Comparison of ENCODE assay signal across 17 cellular contexts in genomic region chr22:45312415-45312814, GRCh38. TPM values are rescaled to one million over a fixed set of nuclear protein-coding genes. Genes with fewer than 3 reads are reported as not detected.
DNase-seq lines count a peak whose midpoint lies in the region; ATAC-seq and TF ChIP-seq lines count a peak whose summit lies in the region.
"Had no signal": no experiment of that assay in that cellular context is flagged by ENCODE, and none has a peak within 500 bp of the region (broad histone marks: within the 10 kb centered on the region; RNA-seq: fewer than 3 reads in every experiment).

No MANE protein-coding gene starts in this region.

- TF ChIP-seq CTCF in hepatocyte (IDR thresholded peaks at IDR 0.05; ENCODE audit: poor library complexity) (no peak), prostate gland (IDR thresholded peaks at IDR 0.05) (no peak), chondrocyte (IDR thresholded peaks at IDR 0.05) (no peak)

- DNase-seq in CD4-positive, CD25-positive, alpha-beta regulatory T cell: no peak
- DNase-seq in hepatocyte (ENCODE audit: low spot score) (no peak), prostate gland (ENCODE audit: low spot score) (no peak), chondrocyte (ENCODE audit: low spot score) (no peak)
- DNase-seq: ACHN, DMS153, EL, MV-4-11, NCI-H1417 treated with DMSO at 0.1 percent for 48 hours, NCI-H2029, NCI-H510A treated with DMSO at 0.1 percent for 48 hours, Peyer's patch, SHP77 had no signal

- H3K79me2 ChIP-seq in hepatocyte: peaks cover 72% of the 10 kb centered on the region

- WGBS in hepatocyte (ENCODE audit: low lambda C conversion rate, missing lambda C conversion rate): 91% methylated on average over 8 of the region's 8 CpGs
- WGBS in prostate gland: 87% methylated on average over 8 of the region's 8 CpGs

- peaks cover 8 to 78% (median 55%) of the 10 kb centered on the region in 4 donors for H3K4me1 Mint-ChIP-seq in CD4-positive, CD25-positive, alpha-beta regulatory T cell
- H3K4me1 Mint-ChIP-seq in chondrocyte (ENCODE audit: low read depth): peaks cover 31% of the 10 kb centered on the region

- no peaks in the 10 kb centered on the region for H3K9me3 Mint-ChIP-seq in CD4-positive, CD25-positive, alpha-beta regulatory T cell
- H3K9me3 Mint-ChIP-seq in chondrocyte (ENCODE audit: low read depth): no peaks in the 10 kb centered on the region
- H3K9me3 Mint-ChIP-seq: IgD-negative memory B cell had no signal

- H4K20me1 ChIP-seq in hepatocyte (ENCODE audit: insufficient read depth, poor library complexity, severe bottlenecking): no peaks in the 10 kb centered on the region

- no peak overlapping the region for H3K9ac ChIP-seq in HUES48 (ENCODE audit: low read depth, low read length)

- H3K27me3 Mint-ChIP-seq in CD4-positive, CD25-positive, alpha-beta regulatory T cell: peaks cover 5% of the 10 kb centered on the region
- H3K27me3 Mint-ChIP-seq in chondrocyte (ENCODE audit: low read depth): no peaks in the 10 kb centered on the region
- H3K27me3 Mint-ChIP-seq: IgD-negative memory B cell had no signal

- H2AFZ ChIP-seq in hepatocyte: no peak overlapping the region

- TF ChIP-seq POLR2A in prostate gland (IDR thresholded peaks at IDR 0.05): no peak

- peaks cover 11% of the 10 kb centered on the region for H3K36me3 Mint-ChIP-seq in CD4-positive, CD25-positive, alpha-beta regulatory T cell
- peaks cover 1% of the 10 kb centered on the region for H3K36me3 Mint-ChIP-seq in chondrocyte (ENCODE audit: low read depth)

- H3K36me3 ChIP-seq in CD4-positive, CD25-positive, alpha-beta regulatory T cell (ENCODE audit: control insufficient read depth, insufficient read depth, low read length): peaks cover 5% of the 10 kb centered on the region
- H3K36me3 ChIP-seq in HUES48 (ENCODE audit: control insufficient read depth, insufficient read depth, low read length) (no peaks in the 10 kb centered on the region; the same call in 1 of the 2 replicates), hepatocyte (replicated peaks; ENCODE audit: insufficient read depth, low read depth) (no peaks in the 10 kb centered on the region), prostate gland (no peaks in the 10 kb centered on the region)
- H3K36me3 ChIP-seq: Peyer's patch had no signal

- intact Hi-C loops in prostate gland (cut with DNase I): no loop called here

- no peaks in the 10 kb centered on the region for H3K27me3 ChIP-seq in CD4-positive, CD25-positive, alpha-beta regulatory T cell (ENCODE audit: control insufficient read depth, insufficient read depth, low read length)
- no peaks in the 10 kb centered on the region for H3K27me3 ChIP-seq in HUES48 (ENCODE audit: control insufficient read depth, insufficient read depth, low read length)
- H3K27me3 ChIP-seq in hepatocyte: no peaks in the 10 kb centered on the region
- no peaks in the 10 kb centered on the region for H3K27me3 ChIP-seq in prostate gland (replicated peaks; ENCODE audit: insufficient read depth)
- H3K27me3 ChIP-seq: Peyer's patch had no signal

- no peak overlapping the region for H3K4me3 ChIP-seq in CD4-positive, CD25-positive, alpha-beta regulatory T cell (ENCODE audit: low read depth, low read length)
- no peak overlapping the region for H3K4me3 ChIP-seq in HUES48 (ENCODE audit: low read depth, low read length)
- H3K4me3 ChIP-seq in hepatocyte: no peak overlapping the region
- peak overlapping the region in 1 of 2 donors; percentile 0 for H3K4me3 ChIP-seq in prostate gland
- H3K4me3 ChIP-seq: Peyer's patch had no signal

- H3K9me3 ChIP-seq in CD4-positive, CD25-positive, alpha-beta regulatory T cell (ENCODE audit: control insufficient read depth in 2 of 2, low read length in 2 of 2): no peaks in the 10 kb centered on the region
- H3K9me3 ChIP-seq in HUES48 (ENCODE audit: control insufficient read depth, insufficient read depth, low read length) (no peaks in the 10 kb centered on the region), hepatocyte (ENCODE audit: low read depth) (no peaks in the 10 kb centered on the region), prostate gland (no peaks in the 10 kb centered on the region)
- H3K9me3 ChIP-seq: Peyer's patch had no signal

- no peaks in the 10 kb centered on the region for H3K9me2 ChIP-seq in hepatocyte (replicated peaks; ENCODE audit: insufficient read depth)

- H3K4me1 ChIP-seq in CD4-positive, CD25-positive, alpha-beta regulatory T cell (ENCODE audit: control insufficient read depth, insufficient read depth, low read length, poor library complexity, severe bottlenecking): peaks cover 82% of the 10 kb centered on the region
- H3K4me1 ChIP-seq in HUES48 (ENCODE audit: control insufficient read depth, insufficient read depth, low read length) (peaks cover 11% of the 10 kb centered on the region), hepatocyte (ENCODE audit: insufficient read depth) (peaks cover 36% of the 10 kb centered on the region), prostate gland (replicated peaks) (peaks cover 15% of the 10 kb centered on the region)

- peak overlapping the region in 2 of 3 donors; percentile 98 to 99 for H3K27ac Mint-ChIP-seq in CD4-positive, CD25-positive, alpha-beta regulatory T cell
- no peak overlapping the region for H3K27ac Mint-ChIP-seq in chondrocyte (ENCODE audit: unreplicated experiment)

- ATAC-seq in CD4-positive, CD25-positive, alpha-beta regulatory T cell (ENCODE audit: low read depth in 2 of 2): no peak
- ATAC-seq in HG02610 (IDR thresholded peaks at IDR 0.05; ENCODE audit: unreplicated experiment): no peak
- ATAC-seq in GM19328 (IDR thresholded peaks at IDR 0.05; ENCODE audit: unreplicated experiment): no peak

- no peak overlapping the region for H3K27ac ChIP-seq in CD4-positive, CD25-positive, alpha-beta regulatory T cell (ENCODE audit: insufficient read depth, low read length, poor library complexity, severe bottlenecking)
- peak overlapping the region; percentile 2 for H3K27ac ChIP-seq in HUES48 (ENCODE audit: low read depth, low read length)
- peak overlapping the region; percentile 86 for H3K27ac ChIP-seq in hepatocyte
- peak overlapping the region; percentile 51 to 87 for H3K27ac ChIP-seq in prostate gland
- H3K27ac ChIP-seq: Peyer's patch had no signal

- peak overlapping the region; percentile 27 to 96 (median 92) for H3K4me3 Mint-ChIP-seq in CD4-positive, CD25-positive, alpha-beta regulatory T cell
- no peak overlapping the region for H3K4me3 Mint-ChIP-seq in chondrocyte (ENCODE audit: unreplicated experiment)

- H3K4me2 ChIP-seq in hepatocyte: no peak overlapping the region

RNA-seq across cellular contexts. Expression of gene FAM118A, which starts 2.7 kb away (rescaled TPM):
- total RNA-seq in CD4-positive, CD25-positive, alpha-beta regulatory T cell: 456 TPM
- polyA plus RNA-seq in CD4-positive, CD25-positive, alpha-beta regulatory T cell: 10 to 100 TPM; 34.5 to 66.1 (median 48.2) TPM
- total RNA-seq in hepatocyte (65.7 and 94.2 TPM in 2 replicates), prostate gland (100 to 1,000 TPM in 1 of 2 donors, 10 to 100 TPM in 1; 60.8 to 215 TPM), chondrocyte (64.6 to 72.6 TPM (median 68.7 TPM) in 3 replicates)
- 193 and 289 TPM in 2 replicates for polyA plus RNA-seq in hepatocyte

RNA-seq across cellular contexts. Expression of gene UPK3A, which starts 27.7 kb away (rescaled TPM):
- not detected for total RNA-seq in CD4-positive, CD25-positive, alpha-beta regulatory T cell
- not detected for polyA plus RNA-seq in CD4-positive, CD25-positive, alpha-beta regulatory T cell
- total RNA-seq in hepatocyte: 14.4 and 14.9 TPM in 2 replicates
- polyA plus RNA-seq in hepatocyte: 41.8 and 71.5 TPM in 2 replicates
- total RNA-seq in prostate gland: 100 to 1,000 TPM in 1 of 2 donors, 10 to 100 TPM in 1; 12.6 to 103 TPM
- not detected in 3 replicates for total RNA-seq in chondrocyte

Comparison
In these comparisons a context has a peak if more than half of its experiments do, and no peak if none do; other contexts are left out.
1. RNA of gene UPK3A, which starts 27.7 kb away (total RNA-seq): 12.6 to 103 TPM in prostate gland and 14.4 to 14.9 TPM in hepatocyte; not detected in CD4-positive, CD25-positive, alpha-beta regulatory T cell (single experiment) and not detected in chondrocyte; every median in the first group is over 10 times any median in the second.